ENCODE assay signal across 24 cellular contexts in genomic region chr6:36221674-36222073, GRCh38. TPM values are rescaled to one million over a fixed set of nuclear protein-coding genes. Genes with fewer than 3 reads are reported as not detected.
DNase-seq lines count a peak whose midpoint lies in the region; ATAC-seq, FAIRE-seq and TF ChIP-seq lines count a peak whose summit lies in the region.
"Had no signal": no experiment of that assay in that cellular context is flagged by ENCODE, and none has a peak within 500 bp of the region (broad histone marks: within the 10 kb centered on the region; RNA-seq: fewer than 3 reads in every experiment).

No MANE protein-coding gene starts in this region.

- H3K27me3 ChIP-seq in colonic mucosa, result no peaks in the 10 kb centered on the region
- H3K27me3 ChIP-seq: BLaER1 treated with 17β-estradiol and CSF1 and Interleukin-3, amounts not matched to agents 10 nM and 100 nM had no signal

- no peaks in the 10 kb centered on the region for H3K9me3 ChIP-seq in colonic mucosa
- H3K9me3 ChIP-seq: BLaER1 treated with 17β-estradiol and CSF1 and Interleukin-3, amounts not matched to agents 10 nM and 100 nM had no signal

- FAIRE-seq in H54 (lab: Jason Lieb, UNC), result no peak
- FAIRE-seq: GM12878, GM19239, HTR-8/SVneo had no signal

- H3K36me3 ChIP-seq in colonic mucosa, result peaks cover 8% of the 10 kb centered on the region

- peaks cover 27% of the 10 kb centered on the region for H3K4me1 ChIP-seq in colonic mucosa

- intact Hi-C loops in colonic mucosa (cut with DNase I), result no loop called here

- ATAC-seq in GM18870 (IDR thresholded peaks at IDR 0.05; ENCODE audit: unreplicated experiment), result no peak
- ATAC-seq: GM12878, GM23338, HCT116 had no signal

- H3K9ac ChIP-seq in colonic mucosa (ENCODE audit: low read depth in 2 of 2, low read length in 2 of 2), result peak overlapping the region in 1 of 2 donors; percentile 55
- H3K9ac ChIP-seq: BLaER1 treated with 17β-estradiol and CSF1 and Interleukin-3, amounts not matched to agents 10 nM and 100 nM had no signal

- TF ChIP-seq POLR2A in H54 (IDR thresholded peaks at IDR 0.05; ENCODE audit: low read depth, low read length), result no peak

- H3K4me3 ChIP-seq in colonic mucosa, result no peak overlapping the region
- H3K4me3 ChIP-seq: BLaER1 treated with 17β-estradiol and CSF1 and Interleukin-3, amounts not matched to agents 10 nM and 100 nM; GM12878; GM23338 had no signal

- DNase-seq in CD1c-positive myeloid dendritic cell (ENCODE audit: extremely low spot score) (peak; percentile 51), colonic mucosa (no peak), middle frontal gyrus (ENCODE audit: extremely low spot score, low spot score) (peak; percentile 40), superior temporal gyrus (ENCODE audit: extremely low spot score) (peak; percentile 59), H54 (ENCODE audit: insufficient read length, low spot score) (no peak), NOMO-1 treated with dmso at 0.1 percent for 144 hours (lab: John Stamatoyannopoulos, UW; ENCODE audit: unreplicated experiment) (no peak)
- DNase-seq: CD4-positive, CD25-positive, alpha-beta regulatory T cell; CD8-positive, alpha-beta memory T cell; COR-L47; DMS 273 treated with DMSO at 0.1 percent for 48 hours; DMS53; DND-41; EL; H7; IMR-90 had no signal

- TF ChIP-seq CTCF in colonic mucosa (IDR thresholded peaks at IDR 0.05), result no peak

- H3K27ac ChIP-seq in colonic mucosa, result peak overlapping the region; percentile 16
- H3K27ac ChIP-seq: BLaER1 treated with 17β-estradiol and CSF1 and Interleukin-3, amounts not matched to agents 10 nM and 100 nM had no signal

RNA-seq across cellular contexts. Expression of gene BRPF3, which starts 25.1 kb away (rescaled TPM):
- 10 to 100 TPM; 61.3 to 68.2 TPM for total RNA-seq in colonic mucosa

RNA-seq across cellular contexts. Expression of gene PNPLA1, which starts 48.2 kb away (rescaled TPM):
- total RNA-seq in colonic mucosa, result under 1 TPM; 0.35 TPM
- total RNA-seq: A172; CD8-positive, alpha-beta memory T cell; G401; GM12878; GM23338; H7; IMR-90 had no signal

Comparison
In these comparisons a context has a peak if more than half of its experiments do, and no peak if none do; other contexts are left out.
1. DNase-seq: peak in CD1c-positive myeloid dendritic cell (single experiment), middle frontal gyrus (single experiment) and superior temporal gyrus (single experiment); none in colonic mucosa (single experiment), H54 (single experiment) and NOMO-1 treated with dmso at 0.1 percent for 144 hours (single experiment).